34 cellular contexts compared by ENCODE assay signal in genomic region chr4:36485885-36486284, GRCh38.
"Had no signal": no experiment of that assay in that cellular context is flagged by ENCODE, and none has a peak within 500 bp of the region (broad histone marks: within the 10 kb centered on the region; RNA-seq: fewer than 3 reads in every experiment).

No MANE protein-coding gene starts in this region.

- H3K27ac ChIP-seq: KMS-11 had no signal

- H3K36me3 ChIP-seq: MG63 had no signal

- H3K4me3 ChIP-seq: MG63 had no signal

- H3K9ac ChIP-seq: KMS-11 had no signal

- H3K4me2 ChIP-seq: KMS-11 had no signal

- H3K9me3 ChIP-seq: MG63 had no signal

- H3K27me3 ChIP-seq: MG63 had no signal

- DNase-seq: Karpas-422, Kasumi-1, KG1, MG63, MM.1S, MV-4-11, NCI-H1048, NCI-H1092, NCI-H1092 treated with DMSO at 0.1 percent for 48 hours, NCI-H1105, NCI-H1105 treated with DMSO at 0.1 percent for 48 hours, NCI-H1417 treated with DMSO at 0.1 percent for 48 hours, NCI-H1436, NCI-H1436 treated with DMSO at 0.1 percent for 48 hours, NCI-H146, NCI-H1694, NCI-H1694 treated with DMSO at 0.1 percent for 48 hours, NCI-H187, NCI-H187 treated with DMSO at 0.1 percent for 48 hours, NCI-H1930, NCI-H2029, NCI-H2029 treated with DMSO at 0.1 percent for 48 hours, NCI-H2081, NCI-H2081 treated with DMSO at 0.1 percent for 48 hours, NCI-H2107, NCI-H2171, NCI-H2171 treated with DMSO at 0.1 percent for 48 hours, NCI-H2227 treated with DMSO at 0.1 percent for 48 hours, NCI-H226, NCI-H345, NCI-H446, NCI-H446 treated with DMSO at 0.1 percent for 48 hours, NCI-H510A had no signal
